In genomic region chr4:107843394-107843793, GRCh38 we compare ENCODE assay signal across 14 cellular contexts.
"Had no signal": no experiment of that assay in that cellular context is flagged by ENCODE, and none has a peak within 500 bp of the region (broad histone marks: within the 10 kb centered on the region; RNA-seq: fewer than 3 reads in every experiment).

No MANE protein-coding gene starts in this region.

- H3K36me3 Mint-ChIP-seq: activated naive CD8-positive, alpha-beta T cell treated with anti-CD3 and anti-CD28 coated beads for 36 hours had no signal

- DNase-seq: activated CD4-positive, alpha-beta T cell treated with anti-CD3 and anti-CD28 coated beads, Interleukin-2, amount 50 U/mL, for 4 hours; activated naive CD8-positive, alpha-beta T cell treated with anti-CD3 and anti-CD28 coated beads for 36 hours; activated T-cell treated with anti-CD3 and anti-CD28 coated beads, Interleukin-2, amount 50 U/mL, for 1 hour; dorsolateral prefrontal cortex; hypothalamus; left cardiac atrium; pancreas; stimulated activated CD4-positive, alpha-beta T cell treated with anti-CD3 and anti-CD28 coated beads, Interleukin-4, amount 100 ng/mL, for 1 hour; stimulated activated CD8-positive, alpha-beta memory T cell treated with anti-CD3 and anti-CD28 coated beads, Interleukin-4, amount 100 ng/mL, for 48 hours; stimulated activated naive CD8-positive, alpha-beta T cell treated with anti-CD3 and anti-CD28 coated beads, Interleukin-15, Interleukin-2, amounts not matched to agents 100 U/mL and 50 U/mL, for 24 hours; upper lobe of left lung had no signal

- H3K27ac Mint-ChIP-seq: activated naive CD8-positive, alpha-beta T cell treated with anti-CD3 and anti-CD28 coated beads for 36 hours had no signal

- H3K4me3 Mint-ChIP-seq: activated naive CD8-positive, alpha-beta T cell treated with anti-CD3 and anti-CD28 coated beads for 36 hours had no signal

- H3K36me3 ChIP-seq: breast epithelium, pancreas, suprapubic skin, upper lobe of left lung had no signal

- H3K27me3 ChIP-seq: breast epithelium, dorsolateral prefrontal cortex, pancreas, suprapubic skin, upper lobe of left lung had no signal

- H3K4me1 Mint-ChIP-seq: activated naive CD8-positive, alpha-beta T cell treated with anti-CD3 and anti-CD28 coated beads for 36 hours had no signal

- H3K4me3 ChIP-seq: breast epithelium, dorsolateral prefrontal cortex, pancreas, suprapubic skin, upper lobe of left lung had no signal

- ATAC-seq: activated CD4-positive, CD25-positive, alpha-beta regulatory T cell treated with anti-CD3 and anti-CD28 coated beads, Interleukin-2, amount 50 U/mL, for 24 hours; stimulated activated naive CD8-positive, alpha-beta T cell treated with anti-CD3 and anti-CD28 coated beads, Interleukin-15, Interleukin-2, amounts not matched to agents 100 U/mL and 50 U/mL, for 24 hours had no signal

- H3K9me3 ChIP-seq: pancreas, upper lobe of left lung had no signal

- H3K4me1 ChIP-seq: breast epithelium, pancreas had no signal

- H3K27ac ChIP-seq: breast epithelium, dorsolateral prefrontal cortex, pancreas, suprapubic skin, upper lobe of left lung had no signal
